Comparison of ENCODE assay signal across 8 cellular contexts in genomic region chr6:110179406-110180227, GRCh38. TPM values are rescaled to one million over a fixed set of nuclear protein-coding genes. Genes with fewer than 3 reads are reported as not detected.
A peak's percentile ranks its signal among the peaks of the same experiment; 100 is the strongest.
DNase-seq lines count a peak whose midpoint lies in the region; ATAC-seq and TF ChIP-seq lines count a peak whose summit lies in the region.

Gene WASF1, minus strand, starts transcription at chr6:110179670. Its CDS starts 52,069 bp downstream, at chr6:110127601.

- H3K36me3 ChIP-seq in heart right ventricle (no peaks in the 10 kb centered on the region), transverse colon (no peaks in the 10 kb centered on the region)

- peak; percentile 96 for DNase-seq in NCI-H1436 treated with DMSO at 0.1 percent for 48 hours (lab: John Stamatoyannopoulos, UW)
- DNase-seq in T follicular helper cell (ENCODE audit: low read depth): peak; percentile 86
- DNase-seq in amniotic epithelial cell (ENCODE audit: low read depth): peak; percentile 97
- DNase-seq in heart right ventricle: peak; percentile 92
- peak; percentile 99 for DNase-seq in pons (ENCODE audit: low spot score)
- peak; percentile 94 for DNase-seq in transverse colon

- WGBS in heart right ventricle, 2 donors: 1% methylated on average over 53 to 62 of the region's 62 CpGs
- 0% methylated on average over 7 to 56 of the region's 62 CpGs for WGBS in transverse colon (ENCODE audit: low coverage in 1 of 2), 2 donors

- peak within 1 kb of the TSS; percentile 4 to 96 (median 84) for H3K27ac ChIP-seq in heart right ventricle
- H3K27ac ChIP-seq in transverse colon: peak within 1 kb of the TSS; percentile 86 to 90 (median 88)

- peak; percentile 81 for ATAC-seq in HG02852 (IDR thresholded peaks at IDR 0.05; ENCODE audit: unreplicated experiment)
- ATAC-seq in heart right ventricle: peak; percentile 99 to 100 (median 99)

- peaks cover 11 to 47% (median 35%) of the 10 kb centered on the region in 9 donors for H3K4me1 ChIP-seq in heart right ventricle
- H3K4me1 ChIP-seq in transverse colon: peaks cover 14 to 46% (median 30%) of the 10 kb centered on the region in 4 donors

- H3K4me3 ChIP-seq in GM12875 (ENCODE audit: low read depth, low read length) (peak within 1 kb of the TSS; percentile 84), heart right ventricle (peak within 1 kb of the TSS; percentile 73 to 98 (median 83)), transverse colon (peak within 1 kb of the TSS; percentile 73 to 84 (median 80))

- intact Hi-C loops in heart right ventricle (cut with DNase I): loop anchor here in 9 of 10 donors (1.0 to 10.0 kb wide), 5 partner anchors 205 to 213 kb away; no protein-coding TSS in a partner anchor
- intact Hi-C loops in transverse colon (cut with DNase I; ENCODE audit: low total_unique reads): loop anchor here (2.0 kb wide), 1 partner anchor 211 kb away; no protein-coding TSS in a partner anchor

- no peaks in the 10 kb centered on the region for H3K9me3 ChIP-seq in heart right ventricle
- H3K9me3 ChIP-seq in transverse colon: no peaks in the 10 kb centered on the region

- in situ Hi-C loops in transverse colon (cut with MboI; ENCODE audit: low pct_ligation_motif_present in 1 of 4, low pct_unique_long_range_greater_than_20kb in 1 of 4, low sequenced_read_pairs in 3 of 4): loop anchor here in 2 of 4 donors (10.0 kb wide), 1 partner anchor 215 kb away; no protein-coding TSS in a partner anchor

- 0 out of 2 replicates have a peak, but pooled peaks have one; percentile 19 for TF ChIP-seq CTCF in GM12875 (IDR thresholded peaks at IDR 0.05; ENCODE audit: borderline replicate concordance, insufficient read depth, low read depth, low read length)
- peak in 1 of 9 donors; percentile 7 for TF ChIP-seq CTCF in heart right ventricle (IDR thresholded peaks at IDR 0.05)
- TF ChIP-seq CTCF in transverse colon (IDR thresholded peaks at IDR 0.05): no peak

- TF ChIP-seq EP300 in transverse colon (IDR thresholded peaks at IDR 0.05; ENCODE audit: low read depth): no peak

- H3K27me3 ChIP-seq in heart right ventricle (peaks cover 0 to 5% (median 0%) of the 10 kb centered on the region in 7 donors), transverse colon (peaks cover 3% of the 10 kb centered on the region)

- TF ChIP-seq POLR2A in transverse colon (IDR thresholded peaks at IDR 0.05): no peak

RNA-seq across cellular contexts. Expression of gene WASF1, which starts in this region (rescaled TPM):
- total RNA-seq in heart right ventricle (1 to 10 TPM in 4 of 10 donors, under 1 TPM in 6; 0.43 to 3.1 (median 0.79) TPM), transverse colon (1 to 10 TPM; 1.9 to 7.1 (median 5.9) TPM)
- 1 to 10 TPM; 1.2 to 1.6 TPM for polyA plus RNA-seq in heart right ventricle

Comparison
In these comparisons a context has a peak if more than half of its experiments do, and no peak if none do; other contexts are left out.
1. Peak in every context shown above with its lines: DNase-seq, ATAC-seq, H3K4me3 ChIP-seq and H3K27ac ChIP-seq.